Comparison of ENCODE assay signal across 10 cellular contexts in genomic region chr2:220104871-220105351, GRCh38.
DNase-seq lines count a peak whose midpoint lies in the region; ATAC-seq and TF ChIP-seq lines count a peak whose summit lies in the region.
"Had no signal": no experiment of that assay in that cellular context is flagged by ENCODE, and none has a peak within 500 bp of the region (broad histone marks: within the 10 kb centered on the region; RNA-seq: fewer than 3 reads in every experiment).

No MANE protein-coding gene starts in this region.

- no peaks in the 10 kb centered on the region for H3K27me3 ChIP-seq in Peyer's patch

- H3K4me1 ChIP-seq in Peyer's patch: no peaks in the 10 kb centered on the region

- no peak for TF ChIP-seq POLR2A in Peyer's patch (IDR thresholded peaks at IDR 0.05)

- H3K27me3 Mint-ChIP-seq in nephron (ENCODE audit: low read depth): peaks cover 16% of the 10 kb centered on the region
- H3K27me3 Mint-ChIP-seq in activated naive CD4-positive, alpha-beta T cell treated with anti-CD3 and anti-CD28 coated beads, Interleukin-2, amount 10 ng/mL, durations not matched to agents 7 days and 5 days: no peaks in the 10 kb centered on the region

- CTCF ChIA-PET in activated naive CD4-positive, alpha-beta T cell treated with anti-CD3 and anti-CD28 coated beads, Interleukin-2, amount 10 ng/mL, durations not matched to agents 7 days and 5 days (lab: Charles Lee): no interaction called here

- H3K9me3 ChIP-seq in Peyer's patch: no peaks in the 10 kb centered on the region

- H3K27ac ChIP-seq in Peyer's patch: no peak overlapping the region

- TF ChIP-seq CTCF in LNCaP clone FGC (IDR thresholded peaks at IDR 0.05; ENCODE audit: control insufficient read depth, extremely low read depth, insufficient read depth) (peak; percentile 24; the same call in 1 of the 2 replicates), nephron (IDR thresholded peaks at IDR 0.05; ENCODE audit: unreplicated experiment in 3 of 3) (peak in 1 of 3 experiments; percentile 33), Peyer's patch (IDR thresholded peaks at IDR 0.05) (no peak)

- no peaks in the 10 kb centered on the region for H3K9me3 Mint-ChIP-seq in nephron
- no peaks in the 10 kb centered on the region for H3K9me3 Mint-ChIP-seq in activated naive CD4-positive, alpha-beta T cell treated with anti-CD3 and anti-CD28 coated beads, Interleukin-2, amount 10 ng/mL, durations not matched to agents 7 days and 5 days

- no peaks in the 10 kb centered on the region for H3K36me3 Mint-ChIP-seq in nephron (ENCODE audit: low read depth)
- H3K36me3 Mint-ChIP-seq in activated naive CD4-positive, alpha-beta T cell treated with anti-CD3 and anti-CD28 coated beads, Interleukin-2, amount 10 ng/mL, durations not matched to agents 7 days and 5 days: no peaks in the 10 kb centered on the region

- DNase-seq in CMK (ENCODE audit: low read depth) (peak; percentile 48), LNCaP clone FGC (ENCODE audit: low read depth) (no peak), dedifferentiated amniotic fluid mesenchymal stem cell (ENCODE audit: extremely low spot score) (peak; percentile 52), Peyer's patch (no peak)
- no peak for DNase-seq in activated naive CD4-positive, alpha-beta T cell treated with anti-CD3 and anti-CD28 coated beads, Interleukin-2, amount 10 ng/mL, durations not matched to agents 7 days and 5 days
- DNase-seq: midbrain, SIG-M5 had no signal

- no peaks in the 10 kb centered on the region for H3K36me3 ChIP-seq in Peyer's patch

- peaks cover 15% of the 10 kb centered on the region for H3K4me1 Mint-ChIP-seq in nephron
- no peaks in the 10 kb centered on the region for H3K4me1 Mint-ChIP-seq in activated naive CD4-positive, alpha-beta T cell treated with anti-CD3 and anti-CD28 coated beads, Interleukin-2, amount 10 ng/mL, durations not matched to agents 7 days and 5 days

- peak overlapping the region; percentile 35 to 76 (median 57) for H3K27ac Mint-ChIP-seq in nephron
- no peak overlapping the region for H3K27ac Mint-ChIP-seq in activated naive CD4-positive, alpha-beta T cell treated with anti-CD3 and anti-CD28 coated beads, Interleukin-2, amount 10 ng/mL, durations not matched to agents 7 days and 5 days

- H3K4me3 Mint-ChIP-seq in nephron: no peak overlapping the region
- H3K4me3 Mint-ChIP-seq in activated naive CD4-positive, alpha-beta T cell treated with anti-CD3 and anti-CD28 coated beads, Interleukin-2, amount 10 ng/mL, durations not matched to agents 7 days and 5 days: no peak overlapping the region

- H3K4me3 ChIP-seq in LNCaP clone FGC (ENCODE audit: low read depth, low read length): no peak overlapping the region
- H3K4me3 ChIP-seq in Peyer's patch: no peak overlapping the region

- ATAC-seq in HG02763 (IDR thresholded peaks at IDR 0.05; ENCODE audit: unreplicated experiment): no peak
- ATAC-seq in HG02678 (IDR thresholded peaks at IDR 0.05; ENCODE audit: unreplicated experiment): no peak

Comparison
In these comparisons a context has a peak if more than half of its experiments do, and no peak if none do; other contexts are left out.
1. DNase-seq: peak in CMK (single experiment) and dedifferentiated amniotic fluid mesenchymal stem cell (single experiment); none in LNCaP clone FGC (single experiment), activated naive CD4-positive, alpha-beta T cell treated with anti-CD3 and anti-CD28 coated beads, Interleukin-2, amount 10 ng/mL, durations not matched to agents 7 days and 5 days (single experiment) and Peyer's patch (0 of 3).